Comparison of ENCODE assay signal across 25 cellular contexts in genomic region chr2:152120430-152120829, GRCh38. TPM values are rescaled to one million over a fixed set of nuclear protein-coding genes. Genes with fewer than 3 reads are reported as not detected.
"Had no signal": no experiment of that assay in that cellular context is flagged by ENCODE, and none has a peak within 500 bp of the region (broad histone marks: within the 10 kb centered on the region; RNA-seq: fewer than 3 reads in every experiment).

No MANE protein-coding gene starts in this region.

- H3K27me3 ChIP-seq: brain microvascular endothelial cell, SJSA1 had no signal

- H3K9me3 ChIP-seq: SJSA1, SK-N-SH had no signal

- DNase-seq: activated CD4-positive, alpha-beta memory T cell treated with anti-CD3 and anti-CD28 coated beads, Interleukin-2, amount 10 ng/mL, durations not matched to agents 7 days and 5 days; activated CD4-positive, alpha-beta T cell treated with anti-CD3 and anti-CD28 coated beads for 4 hours; activated CD8-positive, alpha-beta memory T cell treated with anti-CD3 and anti-CD28 coated beads for 24 hours; activated CD8-positive, alpha-beta memory T cell treated with anti-CD3 and anti-CD28 coated beads, Interleukin-2, amount 10 ng/mL, durations not matched to agents 7 days and 5 days; activated CD8-positive, alpha-beta memory T cell treated with anti-CD3 and anti-CD28 coated beads, Interleukin-2, amount 50 U/mL, for 48 hours; activated effector memory CD4-positive, alpha-beta T cell treated with anti-CD3 and anti-CD28 coated beads, Interleukin-2, amount 50 U/mL, for 16 hours; activated naive CD4-positive, alpha-beta T cell; activated naive CD4-positive, alpha-beta T cell treated with anti-CD3 and anti-CD28 coated beads, Interleukin-2, amount 50 U/mL, for 16 hours; activated naive CD8-positive, alpha-beta T cell treated with anti-CD3 and anti-CD28 coated beads for 36 hours; activated T-cell treated with anti-CD3 and anti-CD28 coated beads, Interleukin-2, amount 50 U/mL, for 72 hours; amniotic stem cell; aorta; brain microvascular endothelial cell; Karpas-422; KBM-7; MV-4-11; NCI-H1092; NCI-H1436 treated with DMSO at 0.1 percent for 48 hours; NCI-H1694 treated with DMSO at 0.1 percent for 48 hours; NCI-H2029; NCI-H345; NCI-H524 treated with DMSO at 0.1 percent for 48 hours; SHP77; SK-N-SH had no signal

- H3K4me3 ChIP-seq: SJSA1 had no signal

- H3K9me2 ChIP-seq: SK-N-SH had no signal

- H3K27ac ChIP-seq: brain microvascular endothelial cell, SJSA1 had no signal

- H3K9ac ChIP-seq: SK-N-SH had no signal

- H3K4me2 ChIP-seq: SK-N-SH had no signal

- H3K4me1 ChIP-seq: SJSA1 had no signal

RNA-seq across cellular contexts. Expression of gene CACNB4, which starts 21.6 kb away (rescaled TPM):
- total RNA-seq: SJSA1 had no signal
